30 cellular contexts compared by ENCODE assay signal in genomic region chr11:6129634-6130033, GRCh38. TPM values are rescaled to one million over a fixed set of nuclear protein-coding genes. Genes with fewer than 3 reads are reported as not detected.
"Had no signal": no experiment of that assay in that cellular context is flagged by ENCODE, and none has a peak within 500 bp of the region (broad histone marks: within the 10 kb centered on the region; RNA-seq: fewer than 3 reads in every experiment).

No MANE protein-coding gene starts in this region.

- ATAC-seq: activated CD8-positive, alpha-beta T cell treated with anti-CD3 and anti-CD28 coated beads, Interleukin-2, amount 10 ng/mL, durations not matched to agents 7 days and 5 days; body of pancreas; heart right ventricle; left cardiac atrium; sciatic nerve; stimulated activated naive B cell treated with anti-CD40 and anti-IgM and Interleukin-4, amounts not matched to agents 10 μg/mL and 1 μg/mL and 100 μg/mL, for 72 hours had no signal

- DNase-seq: activated CD4-positive, alpha-beta T cell treated with anti-CD3 and anti-CD28 coated beads, Interleukin-2, amount 50 U/mL, for 1 hour; activated CD4-positive, CD25-positive, alpha-beta regulatory T cell treated with anti-CD3 and anti-CD28 coated beads, Interleukin-2, amount 50 U/mL, for 72 hours; activated CD8-positive, alpha-beta T cell treated with anti-CD3 and anti-CD28 coated beads, Interleukin-2, amount 10 ng/mL, durations not matched to agents 7 days and 5 days; activated gamma-delta T cell treated with Interleukin-2 at 50 U/mL for 16 hours; activated T-cell treated with anti-CD3 and anti-CD28 coated beads, Interleukin-2, amount 50 U/mL, for 1 hour; anterior cingulate cortex; heart right ventricle; islet precursor cell; left cardiac atrium; naive B cell; occipital lobe; posterior cingulate gyrus; small intestine; stimulated activated CD4-positive, alpha-beta T cell treated with anti-CD3 and anti-CD28 coated beads, Interleukin-15, amount 100 ng/mL, for 24 hours; stimulated activated naive B cell treated with anti-CD40 and anti-IgM and Interleukin-4, amounts not matched to agents 10 μg/mL and 1 μg/mL and 100 μg/mL, for 72 hours; transverse colon; WERI-Rb-1 had no signal

- FAIRE-seq: small intestine had no signal

- H3K4me3 ChIP-seq: body of pancreas, heart right ventricle, transverse colon, vagina had no signal

- H3K27me3 ChIP-seq: body of pancreas, heart right ventricle, transverse colon, vagina had no signal

- H3K27ac ChIP-seq: body of pancreas, transverse colon, vagina, WERI-Rb-1 had no signal

- H3K9me3 ChIP-seq: body of pancreas, heart right ventricle, transverse colon, vagina had no signal

- H3K4me1 ChIP-seq: body of pancreas, transverse colon, vagina had no signal

- H3K36me3 ChIP-seq: heart right ventricle, transverse colon, vagina, WERI-Rb-1 had no signal

RNA-seq across cellular contexts. Expression of gene OR56B4, which starts 22.1 kb away (rescaled TPM):
- total RNA-seq: activated CD8-positive, alpha-beta T cell treated with anti-CD3 and anti-CD28 coated beads, Interleukin-2, amount 10 ng/mL, durations not matched to agents 7 days and 5 days; body of pancreas; cardiac septum; chondrocyte; epithelial cell of proximal tubule; fibroblast of villous mesenchyme; heart right ventricle; left cardiac atrium; lower leg skin; mesenteric fat pad; mucosa of gallbladder; occipital lobe; renal cortical epithelial cell; sciatic nerve; temporal lobe; transverse colon; vagina had no signal
- polyA plus RNA-seq: heart right ventricle, neural cell, small intestine had no signal

RNA-seq across cellular contexts. Expression of gene OR52B2, which starts 40.5 kb away (rescaled TPM):
- total RNA-seq: activated CD8-positive, alpha-beta T cell treated with anti-CD3 and anti-CD28 coated beads, Interleukin-2, amount 10 ng/mL, durations not matched to agents 7 days and 5 days; body of pancreas; cardiac septum; chondrocyte; epithelial cell of proximal tubule; fibroblast of villous mesenchyme; heart right ventricle; left cardiac atrium; lower leg skin; mesenteric fat pad; mucosa of gallbladder; occipital lobe; renal cortical epithelial cell; sciatic nerve; temporal lobe; vagina had no signal
- polyA plus RNA-seq: heart right ventricle, neural cell, small intestine had no signal
